In the genomic region with DNA sequence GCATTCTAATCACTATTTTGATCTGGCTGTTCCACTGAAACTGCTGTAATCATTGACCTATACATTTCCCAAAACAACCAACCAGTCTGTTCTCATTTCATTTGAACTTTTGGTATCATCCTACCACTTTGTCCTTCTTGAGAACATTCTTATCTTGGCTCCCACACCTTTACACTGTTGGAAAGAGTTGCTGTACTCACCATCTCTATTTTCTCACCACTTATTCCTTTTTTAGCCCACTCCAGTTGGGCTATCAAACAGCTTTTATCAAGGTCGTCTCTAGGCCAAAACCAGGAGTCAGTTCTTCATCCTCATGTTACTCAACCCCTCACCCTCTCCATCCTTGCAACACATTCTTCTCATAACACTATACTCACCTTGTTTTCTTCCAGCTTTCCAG, we compare ENCODE assay signal across 1 cellular context.
A peak's percentile ranks its signal among the peaks of the same experiment; 100 is the strongest.
TF ChIP-seq lines count a peak whose summit lies in the region.

No MANE protein-coding gene starts in this region.

TF ChIP-seq in K562, 482 proteins besides CTCF, POLR2A, EP300 and RAD21 (continued from another document and continues in another):
- TF ChIP-seq, protein P1, sequence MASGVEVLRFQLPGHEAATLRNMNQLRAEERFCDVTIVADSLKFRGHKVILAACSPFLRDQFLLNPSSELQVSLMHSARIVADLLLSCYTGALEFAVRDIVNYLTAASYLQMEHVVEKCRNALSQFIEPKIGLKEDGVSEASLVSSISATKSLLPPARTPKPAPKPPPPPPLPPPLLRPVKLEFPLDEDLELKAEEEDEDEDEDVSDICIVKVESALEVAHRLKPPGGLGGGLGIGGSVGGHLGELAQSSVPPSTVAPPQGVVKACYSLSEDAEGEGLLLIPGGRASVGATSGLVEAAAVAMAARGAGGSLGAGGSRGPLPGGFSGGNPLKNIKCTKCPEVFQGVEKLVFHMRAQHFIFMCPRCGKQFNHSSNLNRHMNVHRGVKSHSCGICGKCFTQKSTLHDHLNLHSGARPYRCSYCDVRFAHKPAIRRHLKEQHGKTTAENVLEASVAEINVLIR (CRISPR knock-in tag; IDR thresholded peaks at IDR 0.05), result no peak
- TF ChIP-seq HNRNPK (IDR thresholded peaks at IDR 0.05; ENCODE audit: low read depth, low read length, poor library complexity, severe bottlenecking), result no peak
- TF ChIP-seq, protein P2, sequence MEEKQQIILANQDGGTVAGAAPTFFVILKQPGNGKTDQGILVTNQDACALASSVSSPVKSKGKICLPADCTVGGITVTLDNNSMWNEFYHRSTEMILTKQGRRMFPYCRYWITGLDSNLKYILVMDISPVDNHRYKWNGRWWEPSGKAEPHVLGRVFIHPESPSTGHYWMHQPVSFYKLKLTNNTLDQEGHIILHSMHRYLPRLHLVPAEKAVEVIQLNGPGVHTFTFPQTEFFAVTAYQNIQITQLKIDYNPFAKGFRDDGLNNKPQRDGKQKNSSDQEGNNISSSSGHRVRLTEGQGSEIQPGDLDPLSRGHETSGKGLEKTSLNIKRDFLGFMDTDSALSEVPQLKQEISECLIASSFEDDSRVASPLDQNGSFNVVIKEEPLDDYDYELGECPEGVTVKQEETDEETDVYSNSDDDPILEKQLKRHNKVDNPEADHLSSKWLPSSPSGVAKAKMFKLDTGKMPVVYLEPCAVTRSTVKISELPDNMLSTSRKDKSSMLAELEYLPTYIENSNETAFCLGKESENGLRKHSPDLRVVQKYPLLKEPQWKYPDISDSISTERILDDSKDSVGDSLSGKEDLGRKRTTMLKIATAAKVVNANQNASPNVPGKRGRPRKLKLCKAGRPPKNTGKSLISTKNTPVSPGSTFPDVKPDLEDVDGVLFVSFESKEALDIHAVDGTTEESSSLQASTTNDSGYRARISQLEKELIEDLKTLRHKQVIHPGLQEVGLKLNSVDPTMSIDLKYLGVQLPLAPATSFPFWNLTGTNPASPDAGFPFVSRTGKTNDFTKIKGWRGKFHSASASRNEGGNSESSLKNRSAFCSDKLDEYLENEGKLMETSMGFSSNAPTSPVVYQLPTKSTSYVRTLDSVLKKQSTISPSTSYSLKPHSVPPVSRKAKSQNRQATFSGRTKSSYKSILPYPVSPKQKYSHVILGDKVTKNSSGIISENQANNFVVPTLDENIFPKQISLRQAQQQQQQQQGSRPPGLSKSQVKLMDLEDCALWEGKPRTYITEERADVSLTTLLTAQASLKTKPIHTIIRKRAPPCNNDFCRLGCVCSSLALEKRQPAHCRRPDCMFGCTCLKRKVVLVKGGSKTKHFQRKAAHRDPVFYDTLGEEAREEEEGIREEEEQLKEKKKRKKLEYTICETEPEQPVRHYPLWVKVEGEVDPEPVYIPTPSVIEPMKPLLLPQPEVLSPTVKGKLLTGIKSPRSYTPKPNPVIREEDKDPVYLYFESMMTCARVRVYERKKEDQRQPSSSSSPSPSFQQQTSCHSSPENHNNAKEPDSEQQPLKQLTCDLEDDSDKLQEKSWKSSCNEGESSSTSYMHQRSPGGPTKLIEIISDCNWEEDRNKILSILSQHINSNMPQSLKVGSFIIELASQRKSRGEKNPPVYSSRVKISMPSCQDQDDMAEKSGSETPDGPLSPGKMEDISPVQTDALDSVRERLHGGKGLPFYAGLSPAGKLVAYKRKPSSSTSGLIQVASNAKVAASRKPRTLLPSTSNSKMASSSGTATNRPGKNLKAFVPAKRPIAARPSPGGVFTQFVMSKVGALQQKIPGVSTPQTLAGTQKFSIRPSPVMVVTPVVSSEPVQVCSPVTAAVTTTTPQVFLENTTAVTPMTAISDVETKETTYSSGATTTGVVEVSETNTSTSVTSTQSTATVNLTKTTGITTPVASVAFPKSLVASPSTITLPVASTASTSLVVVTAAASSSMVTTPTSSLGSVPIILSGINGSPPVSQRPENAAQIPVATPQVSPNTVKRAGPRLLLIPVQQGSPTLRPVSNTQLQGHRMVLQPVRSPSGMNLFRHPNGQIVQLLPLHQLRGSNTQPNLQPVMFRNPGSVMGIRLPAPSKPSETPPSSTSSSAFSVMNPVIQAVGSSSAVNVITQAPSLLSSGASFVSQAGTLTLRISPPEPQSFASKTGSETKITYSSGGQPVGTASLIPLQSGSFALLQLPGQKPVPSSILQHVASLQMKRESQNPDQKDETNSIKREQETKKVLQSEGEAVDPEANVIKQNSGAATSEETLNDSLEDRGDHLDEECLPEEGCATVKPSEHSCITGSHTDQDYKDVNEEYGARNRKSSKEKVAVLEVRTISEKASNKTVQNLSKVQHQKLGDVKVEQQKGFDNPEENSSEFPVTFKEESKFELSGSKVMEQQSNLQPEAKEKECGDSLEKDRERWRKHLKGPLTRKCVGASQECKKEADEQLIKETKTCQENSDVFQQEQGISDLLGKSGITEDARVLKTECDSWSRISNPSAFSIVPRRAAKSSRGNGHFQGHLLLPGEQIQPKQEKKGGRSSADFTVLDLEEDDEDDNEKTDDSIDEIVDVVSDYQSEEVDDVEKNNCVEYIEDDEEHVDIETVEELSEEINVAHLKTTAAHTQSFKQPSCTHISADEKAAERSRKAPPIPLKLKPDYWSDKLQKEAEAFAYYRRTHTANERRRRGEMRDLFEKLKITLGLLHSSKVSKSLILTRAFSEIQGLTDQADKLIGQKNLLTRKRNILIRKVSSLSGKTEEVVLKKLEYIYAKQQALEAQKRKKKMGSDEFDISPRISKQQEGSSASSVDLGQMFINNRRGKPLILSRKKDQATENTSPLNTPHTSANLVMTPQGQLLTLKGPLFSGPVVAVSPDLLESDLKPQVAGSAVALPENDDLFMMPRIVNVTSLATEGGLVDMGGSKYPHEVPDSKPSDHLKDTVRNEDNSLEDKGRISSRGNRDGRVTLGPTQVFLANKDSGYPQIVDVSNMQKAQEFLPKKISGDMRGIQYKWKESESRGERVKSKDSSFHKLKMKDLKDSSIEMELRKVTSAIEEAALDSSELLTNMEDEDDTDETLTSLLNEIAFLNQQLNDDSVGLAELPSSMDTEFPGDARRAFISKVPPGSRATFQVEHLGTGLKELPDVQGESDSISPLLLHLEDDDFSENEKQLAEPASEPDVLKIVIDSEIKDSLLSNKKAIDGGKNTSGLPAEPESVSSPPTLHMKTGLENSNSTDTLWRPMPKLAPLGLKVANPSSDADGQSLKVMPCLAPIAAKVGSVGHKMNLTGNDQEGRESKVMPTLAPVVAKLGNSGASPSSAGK (IDR thresholded peaks at IDR 0.05), result no peak
- TF ChIP-seq POU5F1 (IDR thresholded peaks at IDR 0.05; ENCODE audit: borderline replicate concordance, low read depth, low read length, partially characterized antibody), result no peak
- TF ChIP-seq POLR2AphosphoS2 (IDR thresholded peaks at IDR 0.05; ENCODE audit: low read length), result no peak
- peak; percentile 91 for TF ChIP-seq MEF2D (tag; conservative IDR thresholded peaks at IDR 0.05; ENCODE audit: low read depth)
- peak; percentile 31 to 41; a peak in 1 of 4 replicates for TF ChIP-seq TRIM24 (IDR thresholded peaks at IDR 0.05)
- TF ChIP-seq ZNF274 (IDR thresholded peaks at IDR 0.05; ENCODE audit: borderline replicate concordance, low read depth, low read length), result no peak
- no peak for TF ChIP-seq MCM3 (IDR thresholded peaks at IDR 0.05)
- TF ChIP-seq ZZZ3 (IDR thresholded peaks at IDR 0.05), result no peak
- peak; percentile 81 for TF ChIP-seq DPF2 (IDR thresholded peaks at IDR 0.05)
- TF ChIP-seq MEF2A (IDR thresholded peaks at IDR 0.05; ENCODE audit: control insufficient read depth, low read depth, low read length), result peak; percentile 89
- TF ChIP-seq, protein P3, sequence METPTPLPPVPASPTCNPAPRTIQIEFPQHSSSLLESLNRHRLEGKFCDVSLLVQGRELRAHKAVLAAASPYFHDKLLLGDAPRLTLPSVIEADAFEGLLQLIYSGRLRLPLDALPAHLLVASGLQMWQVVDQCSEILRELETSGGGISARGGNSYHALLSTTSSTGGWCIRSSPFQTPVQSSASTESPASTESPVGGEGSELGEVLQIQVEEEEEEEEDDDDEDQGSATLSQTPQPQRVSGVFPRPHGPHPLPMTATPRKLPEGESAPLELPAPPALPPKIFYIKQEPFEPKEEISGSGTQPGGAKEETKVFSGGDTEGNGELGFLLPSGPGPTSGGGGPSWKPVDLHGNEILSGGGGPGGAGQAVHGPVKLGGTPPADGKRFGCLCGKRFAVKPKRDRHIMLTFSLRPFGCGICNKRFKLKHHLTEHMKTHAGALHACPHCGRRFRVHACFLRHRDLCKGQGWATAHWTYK (CRISPR knock-in tag; IDR thresholded peaks at IDR 0.05), result no peak
- TF ChIP-seq, protein P4, sequence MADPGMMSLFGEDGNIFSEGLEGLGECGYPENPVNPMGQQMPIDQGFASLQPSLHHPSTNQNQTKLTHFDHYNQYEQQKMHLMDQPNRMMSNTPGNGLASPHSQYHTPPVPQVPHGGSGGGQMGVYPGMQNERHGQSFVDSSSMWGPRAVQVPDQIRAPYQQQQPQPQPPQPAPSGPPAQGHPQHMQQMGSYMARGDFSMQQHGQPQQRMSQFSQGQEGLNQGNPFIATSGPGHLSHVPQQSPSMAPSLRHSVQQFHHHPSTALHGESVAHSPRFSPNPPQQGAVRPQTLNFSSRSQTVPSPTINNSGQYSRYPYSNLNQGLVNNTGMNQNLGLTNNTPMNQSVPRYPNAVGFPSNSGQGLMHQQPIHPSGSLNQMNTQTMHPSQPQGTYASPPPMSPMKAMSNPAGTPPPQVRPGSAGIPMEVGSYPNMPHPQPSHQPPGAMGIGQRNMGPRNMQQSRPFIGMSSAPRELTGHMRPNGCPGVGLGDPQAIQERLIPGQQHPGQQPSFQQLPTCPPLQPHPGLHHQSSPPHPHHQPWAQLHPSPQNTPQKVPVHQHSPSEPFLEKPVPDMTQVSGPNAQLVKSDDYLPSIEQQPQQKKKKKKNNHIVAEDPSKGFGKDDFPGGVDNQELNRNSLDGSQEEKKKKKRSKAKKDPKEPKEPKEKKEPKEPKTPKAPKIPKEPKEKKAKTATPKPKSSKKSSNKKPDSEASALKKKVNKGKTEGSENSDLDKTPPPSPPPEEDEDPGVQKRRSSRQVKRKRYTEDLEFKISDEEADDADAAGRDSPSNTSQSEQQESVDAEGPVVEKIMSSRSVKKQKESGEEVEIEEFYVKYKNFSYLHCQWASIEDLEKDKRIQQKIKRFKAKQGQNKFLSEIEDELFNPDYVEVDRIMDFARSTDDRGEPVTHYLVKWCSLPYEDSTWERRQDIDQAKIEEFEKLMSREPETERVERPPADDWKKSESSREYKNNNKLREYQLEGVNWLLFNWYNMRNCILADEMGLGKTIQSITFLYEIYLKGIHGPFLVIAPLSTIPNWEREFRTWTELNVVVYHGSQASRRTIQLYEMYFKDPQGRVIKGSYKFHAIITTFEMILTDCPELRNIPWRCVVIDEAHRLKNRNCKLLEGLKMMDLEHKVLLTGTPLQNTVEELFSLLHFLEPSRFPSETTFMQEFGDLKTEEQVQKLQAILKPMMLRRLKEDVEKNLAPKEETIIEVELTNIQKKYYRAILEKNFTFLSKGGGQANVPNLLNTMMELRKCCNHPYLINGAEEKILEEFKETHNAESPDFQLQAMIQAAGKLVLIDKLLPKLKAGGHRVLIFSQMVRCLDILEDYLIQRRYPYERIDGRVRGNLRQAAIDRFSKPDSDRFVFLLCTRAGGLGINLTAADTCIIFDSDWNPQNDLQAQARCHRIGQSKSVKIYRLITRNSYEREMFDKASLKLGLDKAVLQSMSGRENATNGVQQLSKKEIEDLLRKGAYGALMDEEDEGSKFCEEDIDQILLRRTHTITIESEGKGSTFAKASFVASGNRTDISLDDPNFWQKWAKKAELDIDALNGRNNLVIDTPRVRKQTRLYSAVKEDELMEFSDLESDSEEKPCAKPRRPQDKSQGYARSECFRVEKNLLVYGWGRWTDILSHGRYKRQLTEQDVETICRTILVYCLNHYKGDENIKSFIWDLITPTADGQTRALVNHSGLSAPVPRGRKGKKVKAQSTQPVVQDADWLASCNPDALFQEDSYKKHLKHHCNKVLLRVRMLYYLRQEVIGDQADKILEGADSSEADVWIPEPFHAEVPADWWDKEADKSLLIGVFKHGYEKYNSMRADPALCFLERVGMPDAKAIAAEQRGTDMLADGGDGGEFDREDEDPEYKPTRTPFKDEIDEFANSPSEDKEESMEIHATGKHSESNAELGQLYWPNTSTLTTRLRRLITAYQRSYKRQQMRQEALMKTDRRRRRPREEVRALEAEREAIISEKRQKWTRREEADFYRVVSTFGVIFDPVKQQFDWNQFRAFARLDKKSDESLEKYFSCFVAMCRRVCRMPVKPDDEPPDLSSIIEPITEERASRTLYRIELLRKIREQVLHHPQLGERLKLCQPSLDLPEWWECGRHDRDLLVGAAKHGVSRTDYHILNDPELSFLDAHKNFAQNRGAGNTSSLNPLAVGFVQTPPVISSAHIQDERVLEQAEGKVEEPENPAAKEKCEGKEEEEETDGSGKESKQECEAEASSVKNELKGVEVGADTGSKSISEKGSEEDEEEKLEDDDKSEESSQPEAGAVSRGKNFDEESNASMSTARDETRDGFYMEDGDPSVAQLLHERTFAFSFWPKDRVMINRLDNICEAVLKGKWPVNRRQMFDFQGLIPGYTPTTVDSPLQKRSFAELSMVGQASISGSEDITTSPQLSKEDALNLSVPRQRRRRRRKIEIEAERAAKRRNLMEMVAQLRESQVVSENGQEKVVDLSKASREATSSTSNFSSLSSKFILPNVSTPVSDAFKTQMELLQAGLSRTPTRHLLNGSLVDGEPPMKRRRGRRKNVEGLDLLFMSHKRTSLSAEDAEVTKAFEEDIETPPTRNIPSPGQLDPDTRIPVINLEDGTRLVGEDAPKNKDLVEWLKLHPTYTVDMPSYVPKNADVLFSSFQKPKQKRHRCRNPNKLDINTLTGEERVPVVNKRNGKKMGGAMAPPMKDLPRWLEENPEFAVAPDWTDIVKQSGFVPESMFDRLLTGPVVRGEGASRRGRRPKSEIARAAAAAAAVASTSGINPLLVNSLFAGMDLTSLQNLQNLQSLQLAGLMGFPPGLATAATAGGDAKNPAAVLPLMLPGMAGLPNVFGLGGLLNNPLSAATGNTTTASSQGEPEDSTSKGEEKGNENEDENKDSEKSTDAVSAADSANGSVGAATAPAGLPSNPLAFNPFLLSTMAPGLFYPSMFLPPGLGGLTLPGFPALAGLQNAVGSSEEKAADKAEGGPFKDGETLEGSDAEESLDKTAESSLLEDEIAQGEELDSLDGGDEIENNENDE (IDR thresholded peaks at IDR 0.05; ENCODE audit: low read depth, low read length), result no peak
- TF ChIP-seq KAT8 (IDR thresholded peaks at IDR 0.05; ENCODE audit: low read depth), result no peak
- TF ChIP-seq ZNF143 (CRISPR knock-in tag; IDR thresholded peaks at IDR 0.05), result no peak
- peak; percentile 35; the same call in 1 of the 2 replicates for TF ChIP-seq FOSL1 (tag; conservative IDR thresholded peaks at IDR 0.05)
- no peak for TF ChIP-seq ZNF586 (CRISPR knock-in tag; conservative IDR thresholded peaks at IDR 0.05)
- TF ChIP-seq KHSRP (IDR thresholded peaks at IDR 0.05), result no peak
- TF ChIP-seq, protein P5, sequence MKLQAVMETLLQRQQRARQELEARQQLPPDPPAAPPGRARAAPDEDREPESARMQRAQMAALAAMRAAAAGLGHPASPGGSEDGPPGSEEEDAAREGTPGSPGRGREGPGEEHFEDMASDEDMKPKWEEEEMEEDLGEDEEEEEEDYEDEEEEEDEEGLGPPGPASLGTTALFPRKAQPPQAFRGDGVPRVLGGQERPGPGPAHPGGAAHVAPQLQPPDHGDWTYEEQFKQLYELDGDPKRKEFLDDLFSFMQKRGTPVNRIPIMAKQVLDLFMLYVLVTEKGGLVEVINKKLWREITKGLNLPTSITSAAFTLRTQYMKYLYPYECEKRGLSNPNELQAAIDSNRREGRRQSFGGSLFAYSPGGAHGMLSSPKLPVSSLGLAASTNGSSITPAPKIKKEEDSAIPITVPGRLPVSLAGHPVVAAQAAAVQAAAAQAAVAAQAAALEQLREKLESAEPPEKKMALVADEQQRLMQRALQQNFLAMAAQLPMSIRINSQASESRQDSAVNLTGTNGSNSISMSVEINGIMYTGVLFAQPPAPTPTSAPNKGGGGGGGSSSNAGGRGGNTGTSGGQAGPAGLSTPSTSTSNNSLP (IDR thresholded peaks at IDR 0.05; ENCODE audit: borderline replicate concordance, low read depth, low read length), result 0 out of 2 replicates have a peak, but pooled peaks have one; percentile 43
- no peak for TF ChIP-seq ZNF165 (CRISPR knock-in tag; IDR thresholded peaks at IDR 0.05; ENCODE audit: borderline replicate concordance)
- no peak for TF ChIP-seq RB1 (IDR thresholded peaks at IDR 0.05; ENCODE audit: low read depth)
- no peak for TF ChIP-seq GTF2F1 (IDR thresholded peaks at IDR 0.05; ENCODE audit: low read depth, low read length)
